Comparison of ENCODE assay signal across 18 cellular contexts in the genomic region with DNA sequence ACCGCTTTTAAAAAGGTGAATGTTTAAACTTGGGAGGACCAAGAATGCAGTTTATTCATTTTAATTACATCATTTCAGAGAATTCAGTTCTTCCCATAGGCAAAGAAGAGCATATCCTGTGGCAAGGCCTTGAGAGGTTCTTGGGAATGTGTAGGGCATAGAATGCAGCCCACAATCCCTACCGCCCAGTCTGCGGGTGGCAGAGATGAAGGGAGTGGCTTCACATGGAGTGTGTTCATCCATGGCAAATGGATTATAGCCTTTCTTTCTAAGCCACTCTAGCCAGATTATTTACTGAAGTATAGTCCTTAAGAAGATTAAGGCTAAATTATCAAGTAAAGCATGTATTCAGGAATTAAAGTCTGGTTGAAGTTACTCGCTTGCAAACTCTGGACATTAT.
"Had no signal": no experiment of that assay in that cellular context is flagged by ENCODE, and none has a peak within 500 bp of the region (broad histone marks: within the 10 kb centered on the region; RNA-seq: fewer than 3 reads in every experiment).

No MANE protein-coding gene starts in this region.

- H3K36me3 ChIP-seq: lower lobe of right lung, neutrophil, pancreas, right atrium auricular region, spleen, thoracic aorta, tibial nerve, upper lobe of left lung had no signal

- H3K27ac Mint-ChIP-seq: effector memory CD8-positive, alpha-beta T cell; naive thymus-derived CD8-positive, alpha-beta T cell; stimulated activated naive B cell treated with anti-CD40 and anti-IgM and Interleukin-4, amounts not matched to agents 10 μg/mL and 1 μg/mL and 100 μg/mL, for 72 hours; stimulated activated naive CD8-positive, alpha-beta T cell treated with anti-CD3 and anti-CD28 coated beads, Interleukin-15, Interleukin-2, amounts not matched to agents 100 ng/mL and 50 ng/mL, for 24 hours had no signal

- H3K4me3 ChIP-seq: coronary artery, lower lobe of right lung, pancreas, right atrium auricular region, skin epidermis, spleen, thoracic aorta, tibial nerve, upper lobe of left lung had no signal

- ATAC-seq: effector memory CD8-positive, alpha-beta T cell; left ventricle myocardium superior; lower lobe of right lung; naive thymus-derived CD8-positive, alpha-beta T cell; pancreas; stimulated activated naive B cell treated with anti-CD40 and anti-IgM and Interleukin-4, amounts not matched to agents 10 μg/mL and 1 μg/mL and 100 μg/mL, for 72 hours had no signal

- H3K27me3 ChIP-seq: neutrophil, pancreas, right atrium auricular region, spleen, tibial nerve, upper lobe of left lung had no signal

- H3K4me3 Mint-ChIP-seq: effector memory CD8-positive, alpha-beta T cell; naive thymus-derived CD8-positive, alpha-beta T cell; stimulated activated naive B cell treated with anti-CD40 and anti-IgM and Interleukin-4, amounts not matched to agents 10 μg/mL and 1 μg/mL and 100 μg/mL, for 72 hours; stimulated activated naive CD8-positive, alpha-beta T cell treated with anti-CD3 and anti-CD28 coated beads, Interleukin-15, Interleukin-2, amounts not matched to agents 100 ng/mL and 50 ng/mL, for 24 hours had no signal

- H3K27me3 Mint-ChIP-seq: effector memory CD8-positive, alpha-beta T cell; stimulated activated naive B cell treated with anti-CD40 and anti-IgM and Interleukin-4, amounts not matched to agents 10 μg/mL and 1 μg/mL and 100 μg/mL, for 72 hours; stimulated activated naive CD8-positive, alpha-beta T cell treated with anti-CD3 and anti-CD28 coated beads, Interleukin-15, Interleukin-2, amounts not matched to agents 100 ng/mL and 50 ng/mL, for 24 hours had no signal

- H3K9me3 Mint-ChIP-seq: effector memory CD8-positive, alpha-beta T cell; stimulated activated naive B cell treated with anti-CD40 and anti-IgM and Interleukin-4, amounts not matched to agents 10 μg/mL and 1 μg/mL and 100 μg/mL, for 72 hours; stimulated activated naive CD8-positive, alpha-beta T cell treated with anti-CD3 and anti-CD28 coated beads, Interleukin-15, Interleukin-2, amounts not matched to agents 100 ng/mL and 50 ng/mL, for 24 hours had no signal

- DNase-seq: dermis blood vessel endothelial cell; effector memory CD8-positive, alpha-beta T cell; erythroblast; left ventricle myocardium superior; lower lobe of right lung; naive thymus-derived CD8-positive, alpha-beta T cell; pancreas; spleen; stimulated activated CD4-positive, alpha-beta T cell treated with anti-CD3 and anti-CD28 coated beads, Interleukin-2, amount 100 ng/mL, for 48 hours; stimulated activated naive B cell treated with anti-CD40 and anti-IgM and Interleukin-4, amounts not matched to agents 10 μg/mL and 1 μg/mL and 100 μg/mL, for 72 hours; upper lobe of left lung had no signal

- H3K36me3 Mint-ChIP-seq: naive thymus-derived CD8-positive, alpha-beta T cell; stimulated activated naive B cell treated with anti-CD40 and anti-IgM and Interleukin-4, amounts not matched to agents 10 μg/mL and 1 μg/mL and 100 μg/mL, for 72 hours had no signal

- H3K4me1 Mint-ChIP-seq: naive thymus-derived CD8-positive, alpha-beta T cell; stimulated activated naive B cell treated with anti-CD40 and anti-IgM and Interleukin-4, amounts not matched to agents 10 μg/mL and 1 μg/mL and 100 μg/mL, for 72 hours had no signal

- H3K9me3 ChIP-seq: lower lobe of right lung, neutrophil, pancreas, right atrium auricular region, spleen, thoracic aorta, tibial nerve, upper lobe of left lung had no signal

- H3K27ac ChIP-seq: coronary artery, lower lobe of right lung, neutrophil, pancreas, right atrium auricular region, skin epidermis, spleen, thoracic aorta, tibial nerve, upper lobe of left lung had no signal
